8 cellular contexts compared by ENCODE assay signal in the genomic region with DNA sequence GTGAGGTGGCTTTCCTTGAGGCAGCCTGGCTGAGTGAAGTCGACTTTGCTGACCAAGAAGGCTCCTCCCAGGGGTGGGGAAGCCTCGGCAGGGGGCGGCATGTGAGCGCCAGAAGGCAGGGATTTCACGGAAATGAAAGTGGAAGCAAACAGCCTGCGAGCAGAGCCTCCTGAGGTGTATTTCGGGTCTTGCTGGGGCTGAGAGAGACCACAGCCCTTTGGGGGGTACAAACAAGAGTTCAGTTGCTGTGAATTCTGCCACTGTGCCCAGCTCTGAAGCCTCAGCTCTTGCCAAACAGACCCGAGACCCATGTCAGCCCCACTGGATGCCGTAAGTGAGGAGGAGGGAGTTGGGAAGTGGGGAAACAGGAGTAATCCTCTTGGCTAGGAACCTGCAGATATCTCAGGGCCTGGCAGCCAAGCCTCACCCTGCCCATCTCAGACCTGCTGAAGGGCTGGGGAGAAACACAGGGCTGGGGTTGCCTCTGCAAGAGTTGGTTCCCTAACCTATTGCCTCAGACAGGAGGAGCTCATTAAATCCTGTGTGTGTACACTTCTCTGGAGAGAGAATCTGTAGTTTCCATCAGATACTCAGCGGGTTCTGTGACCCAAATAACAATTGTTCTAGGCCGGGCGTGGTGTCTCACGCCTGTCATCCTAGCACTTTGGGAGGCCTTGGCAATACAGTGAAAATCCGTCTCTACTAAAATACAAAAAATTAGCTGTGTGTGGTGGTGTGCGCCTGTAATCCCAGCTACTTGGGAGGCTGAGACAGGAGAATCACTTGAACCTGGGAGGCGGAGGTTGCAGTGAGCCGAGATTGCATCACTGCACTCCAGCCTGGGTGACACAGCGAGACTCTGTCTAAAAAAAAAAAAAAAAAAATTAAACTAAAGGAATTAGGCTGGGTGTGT. TPM values are rescaled to one million over a fixed set of nuclear protein-coding genes. Genes with fewer than 3 reads are reported as not detected.
A peak's percentile ranks its signal among the peaks of the same experiment; 100 is the strongest.
DNase-seq lines count a peak whose midpoint lies in the region; ATAC-seq and TF ChIP-seq lines count a peak whose summit lies in the region.

A gene (plus strand): TSS at position 146 of the 913 bp plus-strand sequence. CDS start 164 bp downstream, at position 310.

- no peaks in the 10 kb centered on the region; the same call in 1 of the 2 replicates for H3K79me2 ChIP-seq in PC-3 (ENCODE audit: low read length)

- H3K4me1 ChIP-seq in PC-3 (ENCODE audit: insufficient read depth, low read length) (peaks cover 26% of the 10 kb centered on the region), mucosa of stomach (ENCODE audit: control insufficient read depth, insufficient read depth, low read length) (peaks cover 20% of the 10 kb centered on the region)

- no peaks in the 10 kb centered on the region for H3K9me3 ChIP-seq in PC-3 (ENCODE audit: low read length)
- no peaks in the 10 kb centered on the region for H3K9me3 ChIP-seq in mucosa of stomach (ENCODE audit: control insufficient read depth, low read length)

- peak within 1 kb of the TSS; percentile 77 for H3K4me3 ChIP-seq in PC-3 (ENCODE audit: low read length)
- H3K4me3 ChIP-seq in epithelial cell of proximal tubule (ENCODE audit: low read depth, low read length), result peak within 1 kb of the TSS; percentile 86
- peak within 1 kb of the TSS; percentile 100 for H3K4me3 ChIP-seq in mucosa of stomach (ENCODE audit: low read length)

- no peaks in the 10 kb centered on the region for H3F3A ChIP-seq in PC-3 (ENCODE audit: low read length, unreplicated experiment)

- CTCF ChIA-PET in PC-3 (lab: Charles Lee), result interaction anchor here (0.6 to 1.2 kb wide), 2 partner anchors 17 to 42 kb away, joined by 4 to 10 read pairs; no protein-coding TSS in a partner anchor

- H4K20me1 ChIP-seq in PC-3 (ENCODE audit: low read length), result no peaks in the 10 kb centered on the region

- peaks cover 13% of the 10 kb centered on the region for H3K36me3 ChIP-seq in PC-3 (ENCODE audit: low read depth, low read length)
- H3K36me3 ChIP-seq in mucosa of stomach (ENCODE audit: control insufficient read depth, insufficient read depth, low read length), result no peaks in the 10 kb centered on the region

- DNase-seq in NK-92 treated with Interleukin-12 subunit alpha and Interleukin-12 subunit beta, amount 100 ng/mL, for 24 hours (lab: John Stamatoyannopoulos, UW), result peak; percentile 73
- DNase-seq in NK-92 (lab: John Stamatoyannopoulos, UW; ENCODE audit: unreplicated experiment), result no peak
- DNase-seq in PC-3, result peak; percentile 60
- DNase-seq in activated T-cell treated with anti-CD3 and anti-CD28 coated beads for 48 hours (ENCODE audit: low read depth), result peak; percentile 80
- no peak for DNase-seq in epithelial cell of proximal tubule (ENCODE audit: low read depth)
- peak; percentile 69 for DNase-seq in stimulated activated CD8-positive, alpha-beta memory T cell treated with anti-CD3 and anti-CD28 coated beads, Interleukin-7, amount 100 ng/mL, for 24 hours (ENCODE audit: low read depth)

- peak within 1 kb of the TSS; percentile 86 for H3K27ac ChIP-seq in PC-3 (ENCODE audit: low read length)

- BruUV-seq in PC-3 (replicated peaks; lab: Mats Ljungman, UMichigan), result TSS peak; percentile 82

- peak; percentile 46; the same call in 1 of the 2 replicates for TF ChIP-seq CTCF in PC-3 (conservative IDR thresholded peaks at IDR 0.05; ENCODE audit: low read depth, low read length)
- peak; percentile 37 for TF ChIP-seq CTCF in epithelial cell of proximal tubule (conservative IDR thresholded peaks at IDR 0.05; ENCODE audit: low read depth, low read length)

- H3K4me2 ChIP-seq in PC-3 (ENCODE audit: low read length), result peak within 1 kb of the TSS; percentile 84

- POLR2A ChIA-PET in PC-3 (lab: Charles Lee; ENCODE audit: unreplicated experiment), result interaction anchor here (0.7 kb wide), 1 partner anchor 540 kb away, joined by 3 read pairs; no protein-coding TSS in a partner anchor

- H3K9me2 ChIP-seq in PC-3 (replicated peaks; ENCODE audit: low read length), result no peaks in the 10 kb centered on the region

- peak within 1 kb of the TSS; percentile 71 for H2AFZ ChIP-seq in PC-3 (ENCODE audit: low read length)

- ATAC-seq in HG03354 (IDR thresholded peaks at IDR 0.05; ENCODE audit: poor library complexity, severe bottlenecking, unreplicated experiment) (peak; percentile 83), PC-3 (peak; percentile 72)

- peak within 1 kb of the TSS; percentile 79 for H3K9ac ChIP-seq in PC-3 (ENCODE audit: low read length)
- peak within 1 kb of the TSS; percentile 99 for H3K9ac ChIP-seq in mucosa of stomach (ENCODE audit: low read length)

- H3K27me3 ChIP-seq in PC-3 (ENCODE audit: low read length) (no peaks in the 10 kb centered on the region), mucosa of stomach (ENCODE audit: control insufficient read depth, insufficient read depth, low read length) (no peaks in the 10 kb centered on the region)

- intact Hi-C loops in PC-3 (cut with micrococcal nuclease), result no loop called here

RNA-seq across cellular contexts. Expression of the gene that starts here (rescaled TPM):
- total RNA-seq in PC-3 (2014; rRNA removed) (8.7 and 12.3 TPM in 2 replicates), epithelial cell of proximal tubule (17.6 and 21.2 TPM in 2 replicates)

Comparison
In these comparisons a context has a peak if more than half of its experiments do, and no peak if none do; other contexts are left out.
1. DNase-seq: peak in NK-92 treated with Interleukin-12 subunit alpha and Interleukin-12 subunit beta, amount 100 ng/mL, for 24 hours (single experiment), PC-3 (single experiment), activated T-cell treated with anti-CD3 and anti-CD28 coated beads for 48 hours (single experiment) and stimulated activated CD8-positive, alpha-beta memory T cell treated with anti-CD3 and anti-CD28 coated beads, Interleukin-7, amount 100 ng/mL, for 24 hours (single experiment); none in NK-92 (single experiment) and epithelial cell of proximal tubule (single experiment).
2. Peak in every context shown above with its lines, with median percentiles within 50 percentile points of each other: H3K4me3 ChIP-seq.